22 cellular contexts compared by ENCODE assay signal in the genomic region with DNA sequence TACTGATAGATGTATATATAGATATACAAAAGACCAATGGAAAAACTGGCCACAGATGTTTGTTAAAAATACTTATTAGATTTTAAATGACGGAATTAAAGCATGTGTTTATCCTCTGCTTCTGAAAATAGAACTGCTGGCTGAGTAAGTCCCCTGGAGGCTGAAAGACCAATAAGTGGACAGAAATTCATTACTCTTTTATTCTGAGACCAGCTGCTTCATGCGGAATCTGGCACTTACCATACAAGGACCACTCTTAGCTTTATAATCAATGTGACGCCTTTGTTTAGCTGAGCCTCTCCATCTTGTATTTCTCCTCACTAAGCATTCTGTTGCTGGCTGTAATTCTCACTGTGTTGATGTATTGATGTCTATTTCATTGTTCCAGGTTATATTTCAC.
DNase-seq lines count a peak whose midpoint lies in the region; TF ChIP-seq lines count a peak whose summit lies in the region.
"Had no signal": no experiment of that assay in that cellular context is flagged by ENCODE, and none has a peak within 500 bp of the region (broad histone marks: within the 10 kb centered on the region; RNA-seq: fewer than 3 reads in every experiment).

No MANE protein-coding gene starts in this region.

- peak overlapping the region; percentile 44 for H3K27ac ChIP-seq in brain microvascular endothelial cell
- H3K27ac ChIP-seq: sigmoid colon, tibial nerve had no signal

- TF ChIP-seq CTCF in brain microvascular endothelial cell (IDR thresholded peaks at IDR 0.05; ENCODE audit: low read depth, low read length, missing control alignments): no peak

- DNase-seq in DMS79 (lab: John Stamatoyannopoulos, UW) (peak; percentile 26), NCI-H1092 (lab: John Stamatoyannopoulos, UW) (peak; percentile 90), NCI-H2107 treated with DMSO at 0.1 percent for 48 hours (lab: John Stamatoyannopoulos, UW; ENCODE audit: unreplicated experiment) (peak; percentile 99), brain microvascular endothelial cell (no peak), C1 segment of cervical spinal cord (lab: John Stamatoyannopoulos, UW) (no peak), RKO (ENCODE audit: low spot score) (no peak), NCI-H146 (lab: John Stamatoyannopoulos, UW) (no peak)
- DNase-seq: ACHN; activated CD8-positive, alpha-beta T cell treated with anti-CD3 and anti-CD28 coated beads, Interleukin-2, amount 10 ng/mL, durations not matched to agents 7 days and 5 days; activated naive CD4-positive, alpha-beta T cell treated with anti-CD3 and anti-CD28 coated beads, Interleukin-2, amount 50 U/mL, for 16 hours; BE2C; CD8-positive, alpha-beta memory T cell; cerebellar nuclear complex; H9; head of caudate nucleus; KBM-7; left ventricle myocardium superior; nucleus accumbens; SIG-M5; sigmoid colon; stimulated activated CD4-positive, alpha-beta T cell treated with anti-CD3 and anti-CD28 coated beads, Interleukin-4, amount 100 ng/mL, for 4 hours had no signal

- no peak overlapping the region for H3K4me3 ChIP-seq in brain microvascular endothelial cell (ENCODE audit: low read depth, low read length)
- H3K4me3 ChIP-seq: sigmoid colon, tibial nerve had no signal

- no peaks in the 10 kb centered on the region for H3K36me3 ChIP-seq in brain microvascular endothelial cell (replicated peaks)
- H3K36me3 ChIP-seq: BE2C, sigmoid colon, tibial nerve had no signal

- in situ Hi-C loops in brain microvascular endothelial cell (cut with HindIII; ENCODE audit: low pct_ligation_motif_present, low sequenced_read_pairs): loop anchor here (25.0 kb wide), 1 partner anchor 304 kb away; a partner anchor contains a TSS

- H3K27me3 ChIP-seq in brain microvascular endothelial cell (replicated peaks): no peaks in the 10 kb centered on the region
- H3K27me3 ChIP-seq: sigmoid colon, tibial nerve had no signal

Comparison
In these comparisons a context has a peak if more than half of its experiments do, and no peak if none do; other contexts are left out.
1. DNase-seq: peak in DMS79 (single experiment), NCI-H1092 (single experiment) and NCI-H2107 treated with DMSO at 0.1 percent for 48 hours (single experiment); none in brain microvascular endothelial cell (single experiment), C1 segment of cervical spinal cord (0 of 14), RKO (single experiment) and NCI-H146 (single experiment).